In the genomic region with DNA sequence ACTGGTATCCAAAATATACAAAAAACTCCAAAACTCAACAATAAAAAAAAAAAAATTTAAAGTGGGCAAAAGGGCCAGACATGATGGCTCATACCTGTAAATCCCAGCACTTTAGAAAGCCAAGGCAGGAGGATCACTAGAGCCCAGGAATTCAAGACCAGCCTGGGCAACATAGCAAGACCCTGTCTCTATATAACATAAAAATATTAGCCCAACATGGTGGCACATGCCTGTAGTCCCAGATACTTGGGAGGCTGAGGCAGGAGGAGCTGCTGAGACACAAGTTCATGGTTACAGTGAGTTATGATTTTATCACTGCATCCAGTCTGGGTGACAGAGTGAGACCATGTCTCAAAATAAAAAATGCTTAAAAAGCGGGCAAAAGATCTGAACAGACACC, we compare ENCODE assay signal across 3 cellular contexts.
TF ChIP-seq lines count a peak whose summit lies in the region.

No MANE protein-coding gene starts in this region.

TF ChIP-seq in HEK293, 187 proteins besides CTCF, POLR2A, EP300 and RAD21:
- TF ChIP-seq, protein P1, sequence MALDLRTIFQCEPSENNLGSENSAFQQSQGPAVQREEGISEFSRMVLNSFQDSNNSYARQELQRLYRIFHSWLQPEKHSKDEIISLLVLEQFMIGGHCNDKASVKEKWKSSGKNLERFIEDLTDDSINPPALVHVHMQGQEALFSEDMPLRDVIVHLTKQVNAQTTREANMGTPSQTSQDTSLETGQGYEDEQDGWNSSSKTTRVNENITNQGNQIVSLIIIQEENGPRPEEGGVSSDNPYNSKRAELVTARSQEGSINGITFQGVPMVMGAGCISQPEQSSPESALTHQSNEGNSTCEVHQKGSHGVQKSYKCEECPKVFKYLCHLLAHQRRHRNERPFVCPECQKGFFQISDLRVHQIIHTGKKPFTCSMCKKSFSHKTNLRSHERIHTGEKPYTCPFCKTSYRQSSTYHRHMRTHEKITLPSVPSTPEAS (tag by site-specific recombination; IDR thresholded peaks at IDR 0.05) = no peak
- TF ChIP-seq ZNF121 (tag by site-specific recombination; IDR thresholded peaks at IDR 0.05) = peak; percentile 76; the same call in 1 of the 2 replicates
TF ChIP-seq in HEK293: peak in this region for 1.

TF ChIP-seq in IMR-90, 13 proteins besides CTCF, POLR2A, EP300 and RAD21:
- TF ChIP-seq, protein P2, sequence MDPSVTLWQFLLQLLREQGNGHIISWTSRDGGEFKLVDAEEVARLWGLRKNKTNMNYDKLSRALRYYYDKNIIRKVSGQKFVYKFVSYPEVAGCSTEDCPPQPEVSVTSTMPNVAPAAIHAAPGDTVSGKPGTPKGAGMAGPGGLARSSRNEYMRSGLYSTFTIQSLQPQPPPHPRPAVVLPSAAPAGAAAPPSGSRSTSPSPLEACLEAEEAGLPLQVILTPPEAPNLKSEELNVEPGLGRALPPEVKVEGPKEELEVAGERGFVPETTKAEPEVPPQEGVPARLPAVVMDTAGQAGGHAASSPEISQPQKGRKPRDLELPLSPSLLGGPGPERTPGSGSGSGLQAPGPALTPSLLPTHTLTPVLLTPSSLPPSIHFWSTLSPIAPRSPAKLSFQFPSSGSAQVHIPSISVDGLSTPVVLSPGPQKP (IDR thresholded peaks at IDR 0.05; ENCODE audit: borderline replicate concordance, low read depth, low read length) = no peak
- TF ChIP-seq CHD1 (IDR thresholded peaks at IDR 0.05; ENCODE audit: low read depth, low read length) (no peak), MAFK (IDR thresholded peaks at IDR 0.05; ENCODE audit: low read depth, low read length) (no peak), RFX5 (IDR thresholded peaks at IDR 0.05; ENCODE audit: low read depth, low read length) (no peak), MXI1 (IDR thresholded peaks at IDR 0.05; ENCODE audit: borderline replicate concordance, low read depth, low read length) (no peak), CEBPB (IDR thresholded peaks at IDR 0.05; ENCODE audit: low read depth, low read length) (no peak), MAZ (IDR thresholded peaks at IDR 0.05; ENCODE audit: borderline replicate concordance, low read depth, low read length) (no peak), NFE2L2 (IDR thresholded peaks at IDR 0.05; ENCODE audit: low read depth, low read length) (no peak), RCOR1 (IDR thresholded peaks at IDR 0.05; ENCODE audit: insufficient replicate concordance, low read length) (no peak), SMC3 (IDR thresholded peaks at IDR 0.05; ENCODE audit: low read depth, low read length) (no peak), BHLHE40 (IDR thresholded peaks at IDR 0.05; ENCODE audit: low read depth, low read length) (no peak), FOS (IDR thresholded peaks at IDR 0.05; ENCODE audit: low read depth, low read length) (no peak)
- TF ChIP-seq, protein P3, sequence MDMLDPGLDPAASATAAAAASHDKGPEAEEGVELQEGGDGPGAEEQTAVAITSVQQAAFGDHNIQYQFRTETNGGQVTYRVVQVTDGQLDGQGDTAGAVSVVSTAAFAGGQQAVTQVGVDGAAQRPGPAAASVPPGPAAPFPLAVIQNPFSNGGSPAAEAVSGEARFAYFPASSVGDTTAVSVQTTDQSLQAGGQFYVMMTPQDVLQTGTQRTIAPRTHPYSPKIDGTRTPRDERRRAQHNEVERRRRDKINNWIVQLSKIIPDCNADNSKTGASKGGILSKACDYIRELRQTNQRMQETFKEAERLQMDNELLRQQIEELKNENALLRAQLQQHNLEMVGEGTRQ (IDR thresholded peaks at IDR 0.05; ENCODE audit: low read depth, low read length) = no peak

TF ChIP-seq in GM12878, 131 proteins besides CTCF, POLR2A, EP300 and RAD21:
- no peak for TF ChIP-seq SIX5 (IDR thresholded peaks at IDR 0.05; ENCODE audit: low read depth, low read length, severe bottlenecking)
- no peak for TF ChIP-seq SUPT20H (IDR thresholded peaks at IDR 0.05; ENCODE audit: borderline replicate concordance, control insufficient read depth, low read depth, low read length)
- TF ChIP-seq, protein P4, sequence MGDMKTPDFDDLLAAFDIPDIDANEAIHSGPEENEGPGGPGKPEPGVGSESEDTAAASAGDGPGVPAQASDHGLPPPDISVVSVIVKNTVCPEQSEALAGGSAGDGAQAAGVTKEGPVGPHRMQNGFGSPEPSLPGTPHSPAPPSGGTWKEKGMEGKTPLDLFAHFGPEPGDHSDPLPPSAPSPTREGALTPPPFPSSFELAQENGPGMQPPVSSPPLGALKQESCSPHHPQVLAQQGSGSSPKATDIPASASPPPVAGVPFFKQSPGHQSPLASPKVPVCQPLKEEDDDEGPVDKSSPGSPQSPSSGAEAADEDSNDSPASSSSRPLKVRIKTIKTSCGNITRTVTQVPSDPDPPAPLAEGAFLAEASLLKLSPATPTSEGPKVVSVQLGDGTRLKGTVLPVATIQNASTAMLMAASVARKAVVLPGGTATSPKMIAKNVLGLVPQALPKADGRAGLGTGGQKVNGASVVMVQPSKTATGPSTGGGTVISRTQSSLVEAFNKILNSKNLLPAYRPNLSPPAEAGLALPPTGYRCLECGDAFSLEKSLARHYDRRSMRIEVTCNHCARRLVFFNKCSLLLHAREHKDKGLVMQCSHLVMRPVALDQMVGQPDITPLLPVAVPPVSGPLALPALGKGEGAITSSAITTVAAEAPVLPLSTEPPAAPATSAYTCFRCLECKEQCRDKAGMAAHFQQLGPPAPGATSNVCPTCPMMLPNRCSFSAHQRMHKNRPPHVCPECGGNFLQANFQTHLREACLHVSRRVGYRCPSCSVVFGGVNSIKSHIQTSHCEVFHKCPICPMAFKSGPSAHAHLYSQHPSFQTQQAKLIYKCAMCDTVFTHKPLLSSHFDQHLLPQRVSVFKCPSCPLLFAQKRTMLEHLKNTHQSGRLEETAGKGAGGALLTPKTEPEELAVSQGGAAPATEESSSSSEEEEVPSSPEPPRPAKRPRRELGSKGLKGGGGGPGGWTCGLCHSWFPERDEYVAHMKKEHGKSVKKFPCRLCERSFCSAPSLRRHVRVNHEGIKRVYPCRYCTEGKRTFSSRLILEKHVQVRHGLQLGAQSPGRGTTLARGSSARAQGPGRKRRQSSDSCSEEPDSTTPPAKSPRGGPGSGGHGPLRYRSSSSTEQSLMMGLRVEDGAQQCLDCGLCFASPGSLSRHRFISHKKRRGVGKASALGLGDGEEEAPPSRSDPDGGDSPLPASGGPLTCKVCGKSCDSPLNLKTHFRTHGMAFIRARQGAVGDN (IDR thresholded peaks at IDR 0.05) = no peak
- no peak for TF ChIP-seq SP1 (IDR thresholded peaks at IDR 0.05; ENCODE audit: low read depth, low read length)
- TF ChIP-seq, protein P5, sequence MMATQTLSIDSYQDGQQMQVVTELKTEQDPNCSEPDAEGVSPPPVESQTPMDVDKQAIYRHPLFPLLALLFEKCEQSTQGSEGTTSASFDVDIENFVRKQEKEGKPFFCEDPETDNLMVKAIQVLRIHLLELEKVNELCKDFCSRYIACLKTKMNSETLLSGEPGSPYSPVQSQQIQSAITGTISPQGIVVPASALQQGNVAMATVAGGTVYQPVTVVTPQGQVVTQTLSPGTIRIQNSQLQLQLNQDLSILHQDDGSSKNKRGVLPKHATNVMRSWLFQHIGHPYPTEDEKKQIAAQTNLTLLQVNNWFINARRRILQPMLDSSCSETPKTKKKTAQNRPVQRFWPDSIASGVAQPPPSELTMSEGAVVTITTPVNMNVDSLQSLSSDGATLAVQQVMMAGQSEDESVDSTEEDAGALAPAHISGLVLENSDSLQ (IDR thresholded peaks at IDR 0.05) = no peak
- TF ChIP-seq PML (IDR thresholded peaks at IDR 0.05; ENCODE audit: low read length) = no peak
- no peak for TF ChIP-seq IRF4 (IDR thresholded peaks at IDR 0.05; ENCODE audit: low read depth, low read length)
- TF ChIP-seq ZNF274 (IDR thresholded peaks at IDR 0.05; ENCODE audit: insufficient read depth, insufficient read length) = no peak
- TF ChIP-seq, protein P6, sequence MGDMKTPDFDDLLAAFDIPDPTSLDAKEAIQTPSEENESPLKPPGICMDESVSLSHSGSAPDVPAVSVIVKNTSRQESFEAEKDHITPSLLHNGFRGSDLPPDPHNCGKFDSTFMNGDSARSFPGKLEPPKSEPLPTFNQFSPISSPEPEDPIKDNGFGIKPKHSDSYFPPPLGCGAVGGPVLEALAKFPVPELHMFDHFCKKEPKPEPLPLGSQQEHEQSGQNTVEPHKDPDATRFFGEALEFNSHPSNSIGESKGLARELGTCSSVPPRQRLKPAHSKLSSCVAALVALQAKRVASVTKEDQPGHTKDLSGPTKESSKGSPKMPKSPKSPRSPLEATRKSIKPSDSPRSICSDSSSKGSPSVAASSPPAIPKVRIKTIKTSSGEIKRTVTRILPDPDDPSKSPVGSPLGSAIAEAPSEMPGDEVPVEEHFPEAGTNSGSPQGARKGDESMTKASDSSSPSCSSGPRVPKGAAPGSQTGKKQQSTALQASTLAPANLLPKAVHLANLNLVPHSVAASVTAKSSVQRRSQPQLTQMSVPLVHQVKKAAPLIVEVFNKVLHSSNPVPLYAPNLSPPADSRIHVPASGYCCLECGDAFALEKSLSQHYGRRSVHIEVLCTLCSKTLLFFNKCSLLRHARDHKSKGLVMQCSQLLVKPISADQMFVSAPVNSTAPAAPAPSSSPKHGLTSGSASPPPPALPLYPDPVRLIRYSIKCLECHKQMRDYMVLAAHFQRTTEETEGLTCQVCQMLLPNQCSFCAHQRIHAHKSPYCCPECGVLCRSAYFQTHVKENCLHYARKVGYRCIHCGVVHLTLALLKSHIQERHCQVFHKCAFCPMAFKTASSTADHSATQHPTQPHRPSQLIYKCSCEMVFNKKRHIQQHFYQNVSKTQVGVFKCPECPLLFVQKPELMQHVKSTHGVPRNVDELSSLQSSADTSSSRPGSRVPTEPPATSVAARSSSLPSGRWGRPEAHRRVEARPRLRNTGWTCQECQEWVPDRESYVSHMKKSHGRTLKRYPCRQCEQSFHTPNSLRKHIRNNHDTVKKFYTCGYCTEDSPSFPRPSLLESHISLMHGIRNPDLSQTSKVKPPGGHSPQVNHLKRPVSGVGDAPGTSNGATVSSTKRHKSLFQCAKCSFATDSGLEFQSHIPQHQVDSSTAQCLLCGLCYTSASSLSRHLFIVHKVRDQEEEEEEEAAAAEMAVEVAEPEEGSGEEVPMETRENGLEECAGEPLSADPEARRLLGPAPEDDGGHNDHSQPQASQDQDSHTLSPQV (IDR thresholded peaks at IDR 0.05) = no peak
- no peak for TF ChIP-seq ATF7 (IDR thresholded peaks at IDR 0.05; ENCODE audit: low read depth)
